9 cellular contexts compared by ENCODE assay signal in genomic region chr5:94378062-94378461, GRCh38.
"Had no signal": no experiment of that assay in that cellular context is flagged by ENCODE, and none has a peak within 500 bp of the region (broad histone marks: within the 10 kb centered on the region; RNA-seq: fewer than 3 reads in every experiment).

No MANE protein-coding gene starts in this region.

- H3K4me3 ChIP-seq: HAP-1 had no signal

- H3K4me3 Mint-ChIP-seq: HFFc6, IgD-negative memory B cell had no signal

- H3K27ac ChIP-seq: HL-60 had no signal

- H3K4me1 Mint-ChIP-seq: IgD-negative memory B cell had no signal

- H3K9me3 Mint-ChIP-seq: HFFc6 had no signal

- H3K27me3 Mint-ChIP-seq: IgD-negative memory B cell had no signal

- ATAC-seq: HCT116, HepG2 had no signal

- H3K27ac Mint-ChIP-seq: HFFc6, IgD-negative memory B cell had no signal

- H3K9me3 ChIP-seq: HAP-1 had no signal

- DNase-seq: GOT3, H7, HFFc6, KBM-7 had no signal

- FAIRE-seq: HepG2 had no signal

- H3K36me3 ChIP-seq: HAP-1 had no signal
